In the genomic region with DNA sequence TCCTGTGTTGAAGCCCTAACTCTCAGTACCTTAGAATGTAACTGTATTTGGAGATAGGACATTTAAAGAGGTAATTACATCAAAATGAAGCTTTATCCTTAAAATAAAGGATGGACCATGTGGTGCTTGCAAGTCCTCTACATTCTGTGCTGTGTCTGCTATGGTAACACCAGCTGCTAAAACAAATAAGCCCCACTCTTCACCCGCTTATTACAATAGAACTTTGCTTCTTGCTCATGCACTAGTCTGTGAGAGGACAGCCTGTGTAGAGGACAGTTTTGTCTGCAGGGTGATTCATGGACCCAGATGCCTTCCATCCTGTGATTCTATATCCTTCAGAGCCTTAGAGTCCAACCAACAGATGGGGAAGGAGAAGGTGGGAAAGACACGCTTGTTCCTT, we compare ENCODE assay signal across 1 cellular context.
TF ChIP-seq lines count a peak whose summit lies in the region.

No MANE protein-coding gene starts in this region.

TF ChIP-seq in IMR-90, 13 proteins besides CTCF, POLR2A, EP300 and RAD21 (continued from another document):
- TF ChIP-seq MAZ (IDR thresholded peaks at IDR 0.05; ENCODE audit: borderline replicate concordance, low read depth, low read length) (no peak), CHD1 (IDR thresholded peaks at IDR 0.05; ENCODE audit: low read depth, low read length) (no peak), BHLHE40 (IDR thresholded peaks at IDR 0.05; ENCODE audit: low read depth, low read length) (no peak), FOS (IDR thresholded peaks at IDR 0.05; ENCODE audit: low read depth, low read length) (no peak), CEBPB (IDR thresholded peaks at IDR 0.05; ENCODE audit: low read depth, low read length) (no peak), RCOR1 (IDR thresholded peaks at IDR 0.05; ENCODE audit: insufficient replicate concordance, low read length) (no peak), MAFK (IDR thresholded peaks at IDR 0.05; ENCODE audit: low read depth, low read length) (no peak), MXI1 (IDR thresholded peaks at IDR 0.05; ENCODE audit: borderline replicate concordance, low read depth, low read length) (no peak), RFX5 (IDR thresholded peaks at IDR 0.05; ENCODE audit: low read depth, low read length) (no peak)
- TF ChIP-seq, protein P1, sequence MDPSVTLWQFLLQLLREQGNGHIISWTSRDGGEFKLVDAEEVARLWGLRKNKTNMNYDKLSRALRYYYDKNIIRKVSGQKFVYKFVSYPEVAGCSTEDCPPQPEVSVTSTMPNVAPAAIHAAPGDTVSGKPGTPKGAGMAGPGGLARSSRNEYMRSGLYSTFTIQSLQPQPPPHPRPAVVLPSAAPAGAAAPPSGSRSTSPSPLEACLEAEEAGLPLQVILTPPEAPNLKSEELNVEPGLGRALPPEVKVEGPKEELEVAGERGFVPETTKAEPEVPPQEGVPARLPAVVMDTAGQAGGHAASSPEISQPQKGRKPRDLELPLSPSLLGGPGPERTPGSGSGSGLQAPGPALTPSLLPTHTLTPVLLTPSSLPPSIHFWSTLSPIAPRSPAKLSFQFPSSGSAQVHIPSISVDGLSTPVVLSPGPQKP (IDR thresholded peaks at IDR 0.05; ENCODE audit: borderline replicate concordance, low read depth, low read length) = no peak
